ENCODE assay signal across 8 cellular contexts in genomic region chr1:8397511-8397910, GRCh38.
DNase-seq lines count a peak whose midpoint lies in the region; ATAC-seq, FAIRE-seq and TF ChIP-seq lines count a peak whose summit lies in the region.

No MANE protein-coding gene starts in this region.

- in situ Hi-C loops in GM12878 (cut with MboI), result no loop called here

- H3K27ac Mint-ChIP-seq in activated T-cell treated with anti-CD3 and anti-CD28 coated beads, Interleukin-2, amount 50 U/mL, for 72 hours, result peak overlapping the region; percentile 83
- peak overlapping the region; percentile 22 to 67 for H3K27ac Mint-ChIP-seq in natural killer cell

- TF ChIP-seq EP300 in GM12878 (IDR thresholded peaks at IDR 0.05; ENCODE audit: borderline replicate concordance in 1 of 2, control insufficient read depth in 1 of 2, low read depth in 2 of 2, low read length in 2 of 2), result no peak

- no peaks in the 10 kb centered on the region for H4K20me1 ChIP-seq in GM12878 (ENCODE audit: control insufficient read depth, insufficient read depth)

- H2AFZ ChIP-seq in GM12878 (ENCODE audit: control insufficient read depth, low read depth, low read length), result no peak overlapping the region

- H3K4me3 Mint-ChIP-seq in activated T-cell treated with anti-CD3 and anti-CD28 coated beads, Interleukin-2, amount 50 U/mL, for 72 hours, result peak overlapping the region; percentile 60 to 69
- peak overlapping the region; percentile 35 for H3K4me3 Mint-ChIP-seq in natural killer cell

- H3K27me3 Mint-ChIP-seq in activated T-cell treated with anti-CD3 and anti-CD28 coated beads, Interleukin-2, amount 50 U/mL, for 72 hours (ENCODE audit: low read depth), result no peaks in the 10 kb centered on the region
- H3K27me3 Mint-ChIP-seq in natural killer cell (ENCODE audit: low read depth in 2 of 2), result no peaks in the 10 kb centered on the region

- ATAC-seq in activated T-cell treated with anti-CD3 and anti-CD28 coated beads, Interleukin-2, amount 50 U/mL, for 72 hours (replicated peaks in 1 of 2), result peak; percentile 55 to 58
- ATAC-seq in GM12878 (peak; percentile 82), natural killer cell (peak; percentile 36 to 46 (median 45))

- H3K4me2 ChIP-seq in GM12878 (ENCODE audit: control insufficient read depth, insufficient read depth), result peak overlapping the region; percentile 90

- peak; percentile 11 to 12 for DNase-seq in activated T-cell treated with anti-CD3 and anti-CD28 coated beads, Interleukin-2, amount 50 U/mL, for 72 hours
- DNase-seq in activated T-cell treated with anti-CD3 and anti-CD28 coated beads for 4 hours (no peak), HL-60 (ENCODE audit: low read depth in 1 of 2, low spot score in 1 of 2) (peak in 1 of 2 experiments; percentile 39), GM12878 (ENCODE audit: low read depth, low spot score) (peak; percentile 73), natural killer cell (no peak), NCI-H69 (lab: John Stamatoyannopoulos, UW) (no peak), SIG-M5 (lab: John Stamatoyannopoulos, UW) (no peak), epidermal melanocyte (ENCODE audit: insufficient read length, low spot score) (no peak)

- SMC1A ChIA-PET in GM12878 (lab: Charles Lee; ENCODE audit: uncharacterized antibody, unreplicated experiment), result interaction anchor here (0.7 to 3.8 kb wide), 6 partner anchors 12 to 306 kb away, joined by 3 to 29 read pairs (median 4); no protein-coding TSS in a partner anchor

- H3K79me2 ChIP-seq in GM12878 (ENCODE audit: control insufficient read depth, insufficient read depth, low read length), result peaks cover 13% of the 10 kb centered on the region

- H3K4me1 ChIP-seq in GM12878 (ENCODE audit: control insufficient read depth, insufficient read depth, low read length), result peaks cover 48% of the 10 kb centered on the region

- H3K9ac ChIP-seq in GM12878 (ENCODE audit: control insufficient read depth, insufficient read depth, low read length), result peak overlapping the region; percentile 8; the same call in 1 of the 2 replicates

- H3K4me1 Mint-ChIP-seq in activated T-cell treated with anti-CD3 and anti-CD28 coated beads, Interleukin-2, amount 50 U/mL, for 72 hours (ENCODE audit: low read depth), result peaks cover 63% of the 10 kb centered on the region
- H3K4me1 Mint-ChIP-seq in natural killer cell, result peaks cover 43 to 50% of the 10 kb centered on the region in 2 donors

- 0% methylated on average over 2 of the region's 2 CpGs for WGBS in GM12878 (ENCODE audit: insufficient coverage, insufficient replicate concordance, low lambda C conversion rate, missing lambda C conversion rate)

- intact Hi-C loops in GM12878 (cut with micrococcal nuclease; ENCODE audit: unreplicated experiment) (loop anchor here (2.0 to 10.0 kb wide), 2 partner anchors 29 to 327 kb away; no protein-coding TSS in a partner anchor), natural killer cell (cut with micrococcal nuclease) (loop anchor here (5.0 to 10.0 kb wide), 2 partner anchors 35 to 97 kb away; no protein-coding TSS in a partner anchor)

- peaks cover 0 to 3% of the 10 kb centered on the region in 2 experiments; a peak in 3 of 4 replicates for H3K36me3 ChIP-seq in GM12878 (ENCODE audit: control insufficient read depth in 2 of 2, insufficient read depth in 2 of 2, low read length in 1 of 2)

- POLR2A ChIA-PET in GM12878 (lab: Charles Lee), result interaction anchor here (0.7 to 1.0 kb wide), 3 partner anchors 17 to 351 kb away, joined by 3 to 7 read pairs (median 4); no protein-coding TSS in a partner anchor

- H3K27ac ChIP-seq in HL-60 (replicated peaks) (peak overlapping the region; percentile 36), GM12878 (ENCODE audit: control insufficient read depth, insufficient read depth) (peak overlapping the region; percentile 87)

- no TSS peak for BruUV-seq in GM12878 (replicated peaks; lab: Mats Ljungman, UMichigan)

- TF ChIP-seq CTCF in HL-60 (IDR thresholded peaks at IDR 0.05; ENCODE audit: insufficient read depth, low read length) (no peak), GM12878 (IDR thresholded peaks at IDR 0.05 in 2 of 3, conservative IDR thresholded peaks at IDR 0.05 in 1 of 3; ENCODE audit: control insufficient read depth in 2 of 3, extremely low read depth in 1 of 3, insufficient read depth in 1 of 3, low read depth in 3 of 3, low read length in 3 of 3) (no peak), natural killer cell (IDR thresholded peaks at IDR 0.05) (no peak)

- H3K4me3 ChIP-seq in HL-60 (replicated peaks; ENCODE audit: insufficient read depth, low read length) (no peak overlapping the region), GM12878 (peak overlapping the region; percentile 7; the same call in 1 of the 2 replicates)

- no peak for TF ChIP-seq POLR2A in GM12878 (IDR thresholded peaks at IDR 0.05; ENCODE audit: low read depth, low read length)

- no peaks in the 10 kb centered on the region for H3K9me3 Mint-ChIP-seq in activated T-cell treated with anti-CD3 and anti-CD28 coated beads, Interleukin-2, amount 50 U/mL, for 72 hours
- no peaks in the 10 kb centered on the region for H3K9me3 Mint-ChIP-seq in natural killer cell

- no peak for TF ChIP-seq RAD21 in GM12878 (IDR thresholded peaks at IDR 0.05; ENCODE audit: insufficient read depth, low read depth, low read length)

- H3K36me3 Mint-ChIP-seq in activated T-cell treated with anti-CD3 and anti-CD28 coated beads, Interleukin-2, amount 50 U/mL, for 72 hours (ENCODE audit: insufficient read depth in 2 of 2), result peaks cover 3 to 15% of the 10 kb centered on the region in 2 donors
- H3K36me3 Mint-ChIP-seq in natural killer cell, result no peaks in the 10 kb centered on the region

- RAD21 ChIA-PET in GM12878 (lab: Charles Lee; ENCODE audit: unreplicated experiment), result interaction anchor here (0.7 to 1.9 kb wide), 8 partner anchors 10 to 165 kb away, joined by 3 to 8 read pairs (median 4); no protein-coding TSS in a partner anchor

- H3K27me3 ChIP-seq in HL-60 (ENCODE audit: insufficient read depth, poor library complexity, severe bottlenecking), result no peaks in the 10 kb centered on the region
- H3K27me3 ChIP-seq in GM12878 (replicated peaks in 1 of 2; ENCODE audit: control insufficient read depth in 2 of 2, insufficient read depth in 2 of 2, low read length in 1 of 2), result no peaks in the 10 kb centered on the region

- no peaks in the 10 kb centered on the region; the same call in 1 of the 3 replicates for H3K9me3 ChIP-seq in GM12878 (replicated peaks; ENCODE audit: control insufficient read depth, insufficient read depth, low read length)

- CTCF ChIA-PET in GM12878 (lab: Yijun Ruan, JAX), result interaction anchor here (0.9 to 2.1 kb wide), 4 partner anchors 12 to 367 kb away, joined by 3 to 7 read pairs (median 4); no protein-coding TSS in a partner anchor

- FAIRE-seq in GM12878 (lab: Jason Lieb, UNC), result peak; percentile 84

TF ChIP-seq in GM12878, 131 proteins besides CTCF, POLR2A, EP300 and RAD21 (continues in another document):
- TF ChIP-seq IKZF2 (IDR thresholded peaks at IDR 0.05) (peak; percentile 27 to 33; a peak in 2 of 4 replicates), MEF2B (IDR thresholded peaks at IDR 0.05; ENCODE audit: partially characterized antibody, poor library complexity, severe bottlenecking) (no peak), USF2 (IDR thresholded peaks at IDR 0.05; ENCODE audit: borderline replicate concordance, low read depth, low read length) (no peak), NR2F1 (conservative IDR thresholded peaks at IDR 0.05) (no peak), TCF12 (IDR thresholded peaks at IDR 0.05; ENCODE audit: low read depth, low read length) (no peak), PML (IDR thresholded peaks at IDR 0.05; ENCODE audit: low read length) (no peak), MYC (IDR thresholded peaks at IDR 0.05; ENCODE audit: insufficient read depth, insufficient read length, insufficient replicate concordance, low read length, severe bottlenecking) (no peak), KAT2A (conservative IDR thresholded peaks at IDR 0.05; ENCODE audit: control insufficient read depth, low read depth, low read length) (no peak), CREB1 (IDR thresholded peaks at IDR 0.05; ENCODE audit: low read depth) (peak; percentile 16; the same call in 1 of the 2 replicates), POU2F2 (IDR thresholded peaks at IDR 0.05; ENCODE audit: borderline replicate concordance, low read depth, low read length) (no peak), BRCA1 (IDR thresholded peaks at IDR 0.05; ENCODE audit: low read depth, low read length) (no peak), ZNF384 (IDR thresholded peaks at IDR 0.05; ENCODE audit: borderline replicate concordance, low read depth, low read length) (peak; percentile 73), MAX (IDR thresholded peaks at IDR 0.05; ENCODE audit: low read depth, low read length) (no peak), ASH2L (IDR thresholded peaks at IDR 0.05; ENCODE audit: borderline replicate concordance, low read depth) (no peak), CHD2 (IDR thresholded peaks at IDR 0.05; ENCODE audit: borderline replicate concordance, low read depth, low read length) (no peak), NFIC (IDR thresholded peaks at IDR 0.05; ENCODE audit: low read depth, low read length) (peak; percentile 79), NRF1 (conservative IDR thresholded peaks at IDR 0.05; ENCODE audit: low read depth, low read length) (no peak), IRF4 (IDR thresholded peaks at IDR 0.05; ENCODE audit: low read depth, low read length) (peak; percentile 17; the same call in 1 of the 2 replicates)
- TF ChIP-seq, protein P1, sequence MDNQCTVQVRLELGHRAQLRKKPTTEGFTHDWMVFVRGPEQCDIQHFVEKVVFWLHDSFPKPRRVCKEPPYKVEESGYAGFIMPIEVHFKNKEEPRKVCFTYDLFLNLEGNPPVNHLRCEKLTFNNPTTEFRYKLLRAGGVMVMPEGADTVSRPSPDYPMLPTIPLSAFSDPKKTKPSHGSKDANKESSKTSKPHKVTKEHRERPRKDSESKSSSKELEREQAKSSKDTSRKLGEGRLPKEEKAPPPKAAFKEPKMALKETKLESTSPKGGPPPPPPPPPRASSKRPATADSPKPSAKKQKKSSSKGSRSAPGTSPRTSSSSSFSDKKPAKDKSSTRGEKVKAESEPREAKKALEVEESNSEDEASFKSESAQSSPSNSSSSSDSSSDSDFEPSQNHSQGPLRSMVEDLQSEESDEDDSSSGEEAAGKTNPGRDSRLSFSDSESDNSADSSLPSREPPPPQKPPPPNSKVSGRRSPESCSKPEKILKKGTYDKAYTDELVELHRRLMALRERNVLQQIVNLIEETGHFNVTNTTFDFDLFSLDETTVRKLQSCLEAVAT (IDR thresholded peaks at IDR 0.05), result no peak

Comparison
In these comparisons a context has a peak if more than half of its experiments do, and no peak if none do; other contexts are left out.
1. DNase-seq: peak in activated T-cell treated with anti-CD3 and anti-CD28 coated beads, Interleukin-2, amount 50 U/mL, for 72 hours (2 of 2) and GM12878 (single experiment); none in activated T-cell treated with anti-CD3 and anti-CD28 coated beads for 4 hours (single experiment), natural killer cell (single experiment), NCI-H69 (single experiment), SIG-M5 (single experiment) and epidermal melanocyte (single experiment).
2. Peak in every context shown above with its lines, with median percentiles within 50 percentile points of each other: ATAC-seq.